1 cellular context compared by ENCODE assay signal in genomic region chr2:46984034-46984433, GRCh38.
TF ChIP-seq lines count a peak whose summit lies in the region.

No MANE protein-coding gene starts in this region.

TF ChIP-seq in HCT116, 20 proteins besides CTCF, POLR2A, EP300 and RAD21 (continued from another document):
- TF ChIP-seq ZBTB33 (IDR thresholded peaks at IDR 0.05; ENCODE audit: extremely low read depth, insufficient replicate concordance, low read length): no peak
- TF ChIP-seq, protein P1, sequence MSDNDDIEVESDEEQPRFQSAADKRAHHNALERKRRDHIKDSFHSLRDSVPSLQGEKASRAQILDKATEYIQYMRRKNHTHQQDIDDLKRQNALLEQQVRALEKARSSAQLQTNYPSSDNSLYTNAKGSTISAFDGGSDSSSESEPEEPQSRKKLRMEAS (IDR thresholded peaks at IDR 0.05): no peak
